ENCODE assay signal across 9 cellular contexts in the genomic region with DNA sequence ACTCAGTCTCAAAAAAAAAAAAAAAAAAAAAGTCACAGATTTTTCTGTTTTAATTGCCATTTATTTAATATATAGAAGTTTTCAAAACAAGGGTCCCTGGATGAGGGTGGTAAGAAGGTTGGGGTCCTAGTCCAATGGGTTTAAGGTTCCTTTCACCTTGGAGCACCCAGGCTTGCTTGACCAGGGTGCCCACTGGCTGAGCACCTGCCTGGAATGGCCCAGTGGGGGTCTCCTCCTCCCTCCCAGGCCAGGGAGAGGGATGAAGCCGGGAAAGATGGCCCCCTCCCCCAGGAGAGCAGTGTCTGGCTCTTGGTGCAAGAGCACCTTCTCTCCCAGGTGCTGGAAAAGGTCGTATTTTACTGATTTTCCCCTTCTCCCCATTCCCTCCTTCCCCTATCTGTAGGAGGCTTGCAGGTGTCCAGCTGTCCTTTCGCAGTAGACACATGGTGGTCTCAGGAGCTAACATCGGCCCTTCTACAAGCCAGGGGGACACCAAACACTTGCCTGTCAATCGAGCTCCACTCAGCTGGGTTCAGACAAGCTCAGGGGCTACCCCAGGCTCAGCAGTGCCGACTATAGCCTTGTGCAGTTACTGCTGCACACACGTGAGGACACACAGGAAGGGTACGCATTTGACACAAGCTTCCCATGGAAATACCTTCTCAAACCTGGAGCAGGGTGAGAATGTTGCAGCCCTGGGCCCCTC.
DNase-seq lines count a peak whose midpoint lies in the region; ATAC-seq and TF ChIP-seq lines count a peak whose summit lies in the region.
"Had no signal": no experiment of that assay in that cellular context is flagged by ENCODE, and none has a peak within 500 bp of the region (broad histone marks: within the 10 kb centered on the region; RNA-seq: fewer than 3 reads in every experiment).

No MANE protein-coding gene starts in this region.

- H3K27ac Mint-ChIP-seq in CD14-positive monocyte (peak overlapping the region; percentile 90 to 93 (median 91)), brain (peak overlapping the region in 3 of 5 experiments; percentile 58 to 86 (median 75))
- peak overlapping the region; percentile 47 to 93 (median 83) for H3K27ac Mint-ChIP-seq in naive thymus-derived CD8-positive, alpha-beta T cell

- peak in 1 of 2 donors; percentile 35 for ATAC-seq in naive thymus-derived CD8-positive, alpha-beta T cell
- ATAC-seq in GM19455 (IDR thresholded peaks at IDR 0.05; ENCODE audit: unreplicated experiment), result no peak

- H3K4me3 Mint-ChIP-seq in CD14-positive monocyte (peak overlapping the region; percentile 60 to 83), brain (peak overlapping the region; percentile 65 to 80 (median 71))
- peak overlapping the region; percentile 64 to 85 (median 74) for H3K4me3 Mint-ChIP-seq in naive thymus-derived CD8-positive, alpha-beta T cell

- CTCF ChIA-PET in GM10248 (lab: Yijun Ruan, JAX), result interaction anchor here (0.6 to 2.3 kb wide), 27 partner anchors 9 to 285 kb away, joined by 3 to 27 read pairs (median 5); no protein-coding TSS in a partner anchor

- H3K27me3 Mint-ChIP-seq in CD14-positive monocyte (ENCODE audit: low read depth in 3 of 3) (peaks cover 0 to 3% (median 0%) of the 10 kb centered on the region in 3 donors), brain (peaks cover 6% of the 10 kb centered on the region)
- H3K27me3 Mint-ChIP-seq in naive thymus-derived CD8-positive, alpha-beta T cell, result no peaks in the 10 kb centered on the region

- peaks cover 0 to 11% (median 0%) of the 10 kb centered on the region in 7 donors for H3K9me3 Mint-ChIP-seq in CD14-positive monocyte
- peaks cover 4 to 17% (median 8%) of the 10 kb centered on the region in 5 experiments for H3K9me3 Mint-ChIP-seq in brain
- H3K9me3 Mint-ChIP-seq in naive thymus-derived CD8-positive, alpha-beta T cell, result no peaks in the 10 kb centered on the region

- TF ChIP-seq CTCF in CD14-positive monocyte (IDR thresholded peaks at IDR 0.05) (no peak), brain (conservative IDR thresholded peaks at IDR 0.05) (no peak), GM10248 (IDR thresholded peaks at IDR 0.05; ENCODE audit: control extremely low read depth, extremely low read depth, low read depth, missing control alignments) (no peak)

- DNase-seq in CD14-positive monocyte (ENCODE audit: low spot score) (no peak), HuH-7 (ENCODE audit: low spot score) (peak; percentile 45), GM10248 (ENCODE audit: extremely low spot score) (no peak), cerebellar nuclear complex (lab: John Stamatoyannopoulos, UW) (no peak)
- DNase-seq in naive thymus-derived CD8-positive, alpha-beta T cell, result peak in 5 of 10 donors; percentile 20 to 35 (median 29)
- no peak for DNase-seq in stimulated activated CD4-positive, alpha-beta T cell treated with anti-CD3 and anti-CD28 coated beads, Interleukin-4, amount 100 ng/mL, for 4 hours
- DNase-seq: amniotic stem cell had no signal

- POLR2A ChIA-PET in naive thymus-derived CD8-positive, alpha-beta T cell (lab: Charles Lee), result interaction anchor here (0.5 to 5.2 kb wide), 22 partner anchors 8 to 273 kb away, joined by 3 to 95 read pairs (median 6); a partner anchor contains a TSS
- POLR2A ChIA-PET in GM10248 (lab: Yijun Ruan, JAX), result no interaction called here

- H3K36me3 Mint-ChIP-seq in CD14-positive monocyte, result peaks cover 3 to 13% of the 10 kb centered on the region in 2 donors
- H3K36me3 Mint-ChIP-seq in brain, result no peaks in the 10 kb centered on the region
- no peaks in the 10 kb centered on the region for H3K36me3 Mint-ChIP-seq in naive thymus-derived CD8-positive, alpha-beta T cell

- intact Hi-C loops in CD14-positive monocyte (cut with micrococcal nuclease), result loop anchor here (1.0 to 2.0 kb wide), 3 partner anchors 48 to 112 kb away; a partner anchor contains a TSS

- H3K4me1 Mint-ChIP-seq in CD14-positive monocyte, result peaks cover 75% of the 10 kb centered on the region
- H3K4me1 Mint-ChIP-seq in brain, result peaks cover 22% of the 10 kb centered on the region
- H3K4me1 Mint-ChIP-seq in naive thymus-derived CD8-positive, alpha-beta T cell, result peaks cover 14 to 48% (median 35%) of the 10 kb centered on the region in 4 donors
